In genomic region chr3:155244699-155245098, GRCh38 we compare ENCODE assay signal across 20 cellular contexts. TPM values are rescaled to one million over a fixed set of nuclear protein-coding genes. Genes with fewer than 3 reads are reported as not detected.
DNase-seq lines count a peak whose midpoint lies in the region; ATAC-seq and TF ChIP-seq lines count a peak whose summit lies in the region.
"Had no signal": no experiment of that assay in that cellular context is flagged by ENCODE, and none has a peak within 500 bp of the region (broad histone marks: within the 10 kb centered on the region; RNA-seq: fewer than 3 reads in every experiment).

No MANE protein-coding gene starts in this region.

- peak overlapping the region; percentile 43 for H3K4me3 ChIP-seq in DOHH2 (ENCODE audit: low read length)
- H3K4me3 ChIP-seq in OCI-LY7 (ENCODE audit: low read depth, low read length, poor library complexity, severe bottlenecking), result no peak overlapping the region

- H3K27me3 Mint-ChIP-seq in nephron progenitor cell (ENCODE audit: low read depth, poor library complexity), result no peaks in the 10 kb centered on the region
- H3K27me3 Mint-ChIP-seq in activated T-helper 2 cell treated with anti-CD3 and anti-CD28 coated beads, Interferon-gamma antibody, Interleukin-2, Interleukin-4, amounts not matched to agents 10 μg/mL and 5 μg/mL and 100 μg/mL, durations not matched to agents 14 hours and 24 hours and 36 hours (ENCODE audit: low read depth), result no peaks in the 10 kb centered on the region

- no peaks in the 10 kb centered on the region for H3K27me3 ChIP-seq in DOHH2 (ENCODE audit: control insufficient read depth, low read length)
- H3K27me3 ChIP-seq: BE2C had no signal

- ATAC-seq in GM18858 (IDR thresholded peaks at IDR 0.05; ENCODE audit: unreplicated experiment), result no peak
- ATAC-seq: HCT116, HepG2 had no signal

- intact Hi-C loops in OCI-LY7 (cut with micrococcal nuclease; ENCODE audit: unreplicated experiment), result no loop called here
- intact Hi-C loops in activated T-helper 2 cell treated with anti-CD3 and anti-CD28 coated beads, Interferon-gamma antibody, Interleukin-2, Interleukin-4, amounts not matched to agents 10 μg/mL and 5 μg/mL and 100 μg/mL, durations not matched to agents 14 hours and 24 hours and 36 hours (cut with micrococcal nuclease), result no loop called here

- peak; percentile 77 for DNase-seq in NAMALWA (ENCODE audit: low spot score)
- no peak for DNase-seq in OCI-LY7 (ENCODE audit: low spot score)
- peak; percentile 60 for DNase-seq in putamen (ENCODE audit: low spot score)
- DNase-seq in nephron progenitor cell, result no peak
- no peak for DNase-seq in activated T-helper 2 cell treated with anti-CD3 and anti-CD28 coated beads, Interferon-gamma antibody, Interleukin-2, Interleukin-4, amounts not matched to agents 10 μg/mL and 5 μg/mL and 100 μg/mL, durations not matched to agents 14 hours and 24 hours and 36 hours (ENCODE audit: low spot score)
- DNase-seq: CD4-positive, alpha-beta memory T cell; DMS153; DMS79; GOT3; H7; HFFc6; KG1 had no signal

- CTCF ChIA-PET in OCI-LY7 (lab: Charles Lee; ENCODE audit: unreplicated experiment), result no interaction called here

- H3K4me2 ChIP-seq in DOHH2 (ENCODE audit: low read length) (peak overlapping the region; percentile 51), OCI-LY7 (ENCODE audit: low read length) (peak overlapping the region; percentile 45)

- no peak overlapping the region for H3K4me3 Mint-ChIP-seq in nephron progenitor cell
- H3K4me3 Mint-ChIP-seq in activated T-helper 2 cell treated with anti-CD3 and anti-CD28 coated beads, Interferon-gamma antibody, Interleukin-2, Interleukin-4, amounts not matched to agents 10 μg/mL and 5 μg/mL and 100 μg/mL, durations not matched to agents 14 hours and 24 hours and 36 hours (ENCODE audit: low read depth), result no peak overlapping the region
- H3K4me3 Mint-ChIP-seq: CD14-positive monocyte; CD4-positive, alpha-beta memory T cell; HFFc6 had no signal

- POLR2A ChIA-PET in OCI-LY7 (lab: Charles Lee), result interaction anchor here (0.7 to 1.5 kb wide), 4 partner anchors 10 to 149 kb away, joined by 3 to 8 read pairs (median 4); no protein-coding TSS in a partner anchor

- peaks cover 5% of the 10 kb centered on the region for H3K9me3 Mint-ChIP-seq in nephron progenitor cell
- no peaks in the 10 kb centered on the region for H3K9me3 Mint-ChIP-seq in activated T-helper 2 cell treated with anti-CD3 and anti-CD28 coated beads, Interferon-gamma antibody, Interleukin-2, Interleukin-4, amounts not matched to agents 10 μg/mL and 5 μg/mL and 100 μg/mL, durations not matched to agents 14 hours and 24 hours and 36 hours

- no peaks in the 10 kb centered on the region for H3K9me2 ChIP-seq in DOHH2 (replicated peaks; ENCODE audit: control insufficient read depth, low read length)
- no peaks in the 10 kb centered on the region for H3K9me2 ChIP-seq in OCI-LY7 (ENCODE audit: insufficient read depth, low read length)

- H3K4me1 ChIP-seq in DOHH2 (ENCODE audit: control insufficient read depth, low read length) (peaks cover 72% of the 10 kb centered on the region), OCI-LY7 (ENCODE audit: insufficient read depth, low read length, poor library complexity, severe bottlenecking) (peaks cover 20% of the 10 kb centered on the region)
- H3K4me1 ChIP-seq: BE2C had no signal

- H3K27ac ChIP-seq in DOHH2 (ENCODE audit: low read depth, low read length) (peak overlapping the region; percentile 92), OCI-LY7 (ENCODE audit: low read depth, low read length, poor library complexity, severe bottlenecking) (peak overlapping the region; percentile 37)

- no peak overlapping the region for H3K27ac Mint-ChIP-seq in nephron progenitor cell
- no peak overlapping the region for H3K27ac Mint-ChIP-seq in activated T-helper 2 cell treated with anti-CD3 and anti-CD28 coated beads, Interferon-gamma antibody, Interleukin-2, Interleukin-4, amounts not matched to agents 10 μg/mL and 5 μg/mL and 100 μg/mL, durations not matched to agents 14 hours and 24 hours and 36 hours
- H3K27ac Mint-ChIP-seq: CD14-positive monocyte; CD4-positive, alpha-beta memory T cell had no signal

- TF ChIP-seq CTCF in DOHH2 (IDR thresholded peaks at IDR 0.05; ENCODE audit: low read depth, low read length, poor library complexity, severe bottlenecking), result no peak
- no peak for TF ChIP-seq CTCF in OCI-LY7 (conservative IDR thresholded peaks at IDR 0.05; ENCODE audit: low read length)
- TF ChIP-seq CTCF in nephron progenitor cell (IDR thresholded peaks at IDR 0.05), result no peak

- H3K36me3 Mint-ChIP-seq in nephron progenitor cell (ENCODE audit: low read depth), result no peaks in the 10 kb centered on the region
- no peaks in the 10 kb centered on the region for H3K36me3 Mint-ChIP-seq in activated T-helper 2 cell treated with anti-CD3 and anti-CD28 coated beads, Interferon-gamma antibody, Interleukin-2, Interleukin-4, amounts not matched to agents 10 μg/mL and 5 μg/mL and 100 μg/mL, durations not matched to agents 14 hours and 24 hours and 36 hours (ENCODE audit: low read depth)
- H3K36me3 Mint-ChIP-seq: CD14-positive monocyte; CD4-positive, alpha-beta memory T cell had no signal

- no peaks in the 10 kb centered on the region for H3K4me1 Mint-ChIP-seq in nephron progenitor cell
- H3K4me1 Mint-ChIP-seq in activated T-helper 2 cell treated with anti-CD3 and anti-CD28 coated beads, Interferon-gamma antibody, Interleukin-2, Interleukin-4, amounts not matched to agents 10 μg/mL and 5 μg/mL and 100 μg/mL, durations not matched to agents 14 hours and 24 hours and 36 hours (ENCODE audit: low read depth), result no peaks in the 10 kb centered on the region
- H3K4me1 Mint-ChIP-seq: CD14-positive monocyte; CD4-positive, alpha-beta memory T cell had no signal

- H3F3A ChIP-seq in DOHH2 (ENCODE audit: control insufficient read depth, insufficient read depth), result peaks cover 12% of the 10 kb centered on the region

- peak overlapping the region; percentile 69; the same call in 1 of the 2 replicates for H2AFZ ChIP-seq in OCI-LY7 (ENCODE audit: low read length)

- H3K9me3 ChIP-seq in DOHH2 (ENCODE audit: control insufficient read depth, insufficient read depth, low read length) (peaks cover 26% of the 10 kb centered on the region), OCI-LY7 (ENCODE audit: low read length) (no peaks in the 10 kb centered on the region; the same call in 1 of the 2 replicates)
- H3K9me3 ChIP-seq: BE2C had no signal

- H4K20me1 ChIP-seq in DOHH2 (ENCODE audit: control insufficient read depth, insufficient read depth, low read depth, low read length) (no peaks in the 10 kb centered on the region), OCI-LY7 (ENCODE audit: insufficient read depth, low read length) (no peaks in the 10 kb centered on the region)

- H3K36me3 ChIP-seq in DOHH2 (ENCODE audit: control insufficient read depth, low read length), result peaks cover 37% of the 10 kb centered on the region
- no peaks in the 10 kb centered on the region for H3K36me3 ChIP-seq in OCI-LY7 (ENCODE audit: insufficient read depth, low read length)
- H3K36me3 ChIP-seq: BE2C had no signal

- H3K79me2 ChIP-seq in DOHH2 (ENCODE audit: control insufficient read depth, low read length) (no peaks in the 10 kb centered on the region), OCI-LY7 (ENCODE audit: insufficient read depth, low read depth, low read length) (no peaks in the 10 kb centered on the region)

- BruUV-seq in OCI-LY7 (replicated peaks; lab: Mats Ljungman, UMichigan), result no TSS peak

RNA-seq across cellular contexts. Expression of gene STRIT1, which starts 48.8 kb away (rescaled TPM):
- not detected in 2 replicates for total RNA-seq in OCI-LY7 (2014; rRNA removed; shearing (Covaris generic))
- not detected in 2 replicates for total RNA-seq in OCI-LY7 (2022)
- total RNA-seq in activated T-helper 2 cell treated with anti-CD3 and anti-CD28 coated beads, Interferon-gamma antibody, Interleukin-2, Interleukin-4, amounts not matched to agents 10 μg/mL and 5 μg/mL and 100 μg/mL, durations not matched to agents 14 hours and 24 hours and 36 hours, result not detected in 2 replicates
- total RNA-seq: A172; CD4-positive, alpha-beta memory T cell; G401; H7; HepG2; HFFc6 had no signal

Comparison
In these comparisons a context has a peak if more than half of its experiments do, and no peak if none do; other contexts are left out.
1. DNase-seq: peak in NAMALWA (single experiment) and putamen (single experiment); none in OCI-LY7 (single experiment), nephron progenitor cell (single experiment) and activated T-helper 2 cell treated with anti-CD3 and anti-CD28 coated beads, Interferon-gamma antibody, Interleukin-2, Interleukin-4, amounts not matched to agents 10 μg/mL and 5 μg/mL and 100 μg/mL, durations not matched to agents 14 hours and 24 hours and 36 hours (single experiment).